Comparison of ENCODE assay signal across 8 cellular contexts in genomic region chr2:100563407-100564247, GRCh38. TPM values are rescaled to one million over a fixed set of nuclear protein-coding genes. Genes with fewer than 3 reads are reported as not detected.
A peak's percentile ranks its signal among the peaks of the same experiment; 100 is the strongest.
DNase-seq lines count a peak whose midpoint lies in the region; ATAC-seq and TF ChIP-seq lines count a peak whose summit lies in the region.

No MANE protein-coding gene starts in this region.

- CTCF ChIA-PET in GM10248 (lab: Yijun Ruan, JAX), result interaction anchor here (1.3 to 2.1 kb wide), 4 partner anchors 17 to 301 kb away, joined by 3 to 10 read pairs (median 6); no protein-coding TSS in a partner anchor
- CTCF ChIA-PET in HEK293 (lab: Yijun Ruan, JAX), result interaction anchor here (0.7 to 1.3 kb wide), 4 partner anchors 141 to 1962 kb away, joined by 3 to 4 read pairs (median 4); no protein-coding TSS in a partner anchor

- H3K4me1 ChIP-seq in HEK293 (ENCODE audit: control insufficient read depth, insufficient read depth, low read length), result no peaks in the 10 kb centered on the region
- peaks cover 0 to 7% (median 2%) of the 10 kb centered on the region in 4 donors for H3K4me1 ChIP-seq in Peyer's patch

- H3K4me3 ChIP-seq in HEK293 (ENCODE audit: low read depth, low read length) (peak overlapping the region; percentile 89), Peyer's patch (peak overlapping the region; percentile 72 to 90 (median 76))

- POLR2A ChIA-PET in GM10248 (lab: Yijun Ruan, JAX), result interaction anchor here (0.6 to 1.2 kb wide), 3 partner anchors 7 to 438 kb away, joined by 3 to 5 read pairs (median 3); partner anchors contain the start of gene RPL31
- POLR2A ChIA-PET in HEK293 (lab: Yijun Ruan, JAX), result interaction anchor here (0.6 to 1.5 kb wide), 9 partner anchors 14 to 877 kb away, joined by 3 to 12 read pairs (median 4); partner anchors contain the start of gene RPL31

- ATAC-seq in esophagus mucosa, result peak; percentile 24
- peak; percentile 5 for ATAC-seq in omental fat pad (ENCODE audit: low FRiP score)

- no peak for TF ChIP-seq POLR2A in Peyer's patch (IDR thresholded peaks at IDR 0.05)

- H3K27ac ChIP-seq in HEK293 (ENCODE audit: extremely low read depth, low read depth, low read length) (peak overlapping the region; percentile 60), Peyer's patch (peak overlapping the region; percentile 90 to 93 (median 92))

- no peaks in the 10 kb centered on the region for H3K9me3 ChIP-seq in HEK293 (ENCODE audit: control insufficient read depth, insufficient read depth, low read depth, low read length)
- H3K9me3 ChIP-seq in Peyer's patch, result no peaks in the 10 kb centered on the region

- peak; percentile 17 for DNase-seq in GM10248 (ENCODE audit: extremely low spot score)
- DNase-seq in Peyer's patch, result peak in 2 of 3 donors; percentile 31 to 49
- DNase-seq in omental fat pad (ENCODE audit: low spot score), result no peak
- DNase-seq in NCI-H1417 treated with DMSO at 0.1 percent for 48 hours (lab: John Stamatoyannopoulos, UW), result no peak
- no peak for DNase-seq in NCI-H1930 (lab: John Stamatoyannopoulos, UW)
- no peak for DNase-seq in COLO668 (lab: John Stamatoyannopoulos, UW; ENCODE audit: unreplicated experiment)

- TF ChIP-seq CTCF in GM10248 (IDR thresholded peaks at IDR 0.05; ENCODE audit: control extremely low read depth, extremely low read depth, low read depth, missing control alignments) (no peak), HEK293 (tag by site-specific recombination; IDR thresholded peaks at IDR 0.05) (no peak), Peyer's patch (IDR thresholded peaks at IDR 0.05) (no peak), omental fat pad (IDR thresholded peaks at IDR 0.05) (no peak)

- H3K27me3 ChIP-seq in Peyer's patch, result no peaks in the 10 kb centered on the region

- H3K36me3 ChIP-seq in HEK293 (ENCODE audit: control insufficient read depth in 2 of 2, insufficient read depth in 1 of 2, low read length in 2 of 2) (peaks cover 8 to 18% of the 10 kb centered on the region in 2 experiments; a peak in 2 of 3 replicates), Peyer's patch (peaks cover 0 to 21% (median 0%) of the 10 kb centered on the region in 3 donors)

TF ChIP-seq in HEK293, 187 proteins besides CTCF, POLR2A, EP300 and RAD21:
- TF ChIP-seq ZNF335 (tag by site-specific recombination; conservative IDR thresholded peaks at IDR 0.05) (peak; percentile 47), PBX3 (CRISPR knock-in tag; IDR thresholded peaks at IDR 0.05) (peak; percentile 12; the same call in 1 of the 2 replicates), ZNF121 (tag by site-specific recombination; IDR thresholded peaks at IDR 0.05) (0 out of 2 replicates have a peak, but pooled peaks have one; percentile 56), ZNF433 (tag by site-specific recombination; IDR thresholded peaks at IDR 0.05; ENCODE audit: low read depth) (no peak), ZBTB48 (tag by site-specific recombination; IDR thresholded peaks at IDR 0.05) (peak; percentile 2; the same call in 1 of the 2 replicates), ZNF660 (tag by site-specific recombination; IDR thresholded peaks at IDR 0.05) (peak; percentile 43; the same call in 1 of the 2 replicates)

RNA-seq across cellular contexts. Expression of gene PDCL3, which starts 0.8 kb away (rescaled TPM):
- 10 to 100 TPM in 1 of 4 donors, 1 to 10 TPM in 3; 5.0 to 14.0 (median 7.3) TPM for total RNA-seq in Peyer's patch
- total RNA-seq in esophagus mucosa, result 24.4 TPM
- total RNA-seq in omental fat pad, result 10 to 100 TPM; 11.3 to 17.4 (median 14.0) TPM

Comparison
In these comparisons a context has a peak if more than half of its experiments do, and no peak if none do; other contexts are left out.
1. DNase-seq: peak in GM10248 (single experiment) and Peyer's patch (2 of 3); none in omental fat pad (single experiment), NCI-H1417 treated with DMSO at 0.1 percent for 48 hours (single experiment), NCI-H1930 (0 of 2) and COLO668 (single experiment).